In the genomic region with DNA sequence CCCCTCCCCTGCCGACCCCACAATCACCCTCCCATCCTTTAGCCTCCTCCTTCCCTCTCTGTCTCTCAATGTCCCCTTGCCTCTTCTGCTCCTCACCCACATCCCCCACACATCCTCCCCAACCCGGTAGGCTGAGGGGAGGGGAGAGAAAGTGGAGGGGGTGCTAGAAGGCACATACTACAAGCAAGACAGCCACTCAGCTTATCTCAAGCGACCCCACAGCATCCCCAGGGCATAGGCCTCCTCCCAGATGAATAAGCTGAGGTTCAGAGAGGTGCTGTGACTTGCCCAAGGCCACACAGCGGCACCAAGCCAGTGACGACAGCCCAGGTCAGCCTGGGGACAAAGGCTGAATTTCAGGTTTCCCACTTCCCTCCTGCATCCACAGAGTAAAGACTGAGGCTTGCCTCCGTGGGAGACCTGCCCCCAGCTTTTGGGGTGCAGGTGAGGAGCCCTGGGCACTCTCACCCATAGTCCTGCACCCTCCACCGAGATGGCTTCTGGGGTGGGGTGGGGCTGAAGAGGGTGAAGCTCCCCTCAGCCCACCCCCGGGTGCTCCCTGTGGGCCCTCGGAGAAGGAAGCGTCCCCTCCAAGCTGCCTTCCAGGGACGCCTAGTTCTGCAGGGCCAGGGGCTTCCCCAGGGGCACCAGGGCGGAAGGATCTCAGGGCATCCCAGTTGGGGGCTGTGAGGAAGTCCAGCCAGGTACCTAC, we compare ENCODE assay signal across 1 cellular context.
TF ChIP-seq lines count a peak whose summit lies in the region.

No MANE protein-coding gene starts in this region.

TF ChIP-seq in IMR-90, 13 proteins besides CTCF, POLR2A, EP300 and RAD21 (continued from another document):
- TF ChIP-seq, protein P1, sequence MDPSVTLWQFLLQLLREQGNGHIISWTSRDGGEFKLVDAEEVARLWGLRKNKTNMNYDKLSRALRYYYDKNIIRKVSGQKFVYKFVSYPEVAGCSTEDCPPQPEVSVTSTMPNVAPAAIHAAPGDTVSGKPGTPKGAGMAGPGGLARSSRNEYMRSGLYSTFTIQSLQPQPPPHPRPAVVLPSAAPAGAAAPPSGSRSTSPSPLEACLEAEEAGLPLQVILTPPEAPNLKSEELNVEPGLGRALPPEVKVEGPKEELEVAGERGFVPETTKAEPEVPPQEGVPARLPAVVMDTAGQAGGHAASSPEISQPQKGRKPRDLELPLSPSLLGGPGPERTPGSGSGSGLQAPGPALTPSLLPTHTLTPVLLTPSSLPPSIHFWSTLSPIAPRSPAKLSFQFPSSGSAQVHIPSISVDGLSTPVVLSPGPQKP (IDR thresholded peaks at IDR 0.05; ENCODE audit: borderline replicate concordance, low read depth, low read length) = no peak
- no peak for TF ChIP-seq BHLHE40 (IDR thresholded peaks at IDR 0.05; ENCODE audit: low read depth, low read length)
- no peak for TF ChIP-seq RFX5 (IDR thresholded peaks at IDR 0.05; ENCODE audit: low read depth, low read length)
